8 cellular contexts compared by ENCODE assay signal in genomic region chr15:49045691-49046112, GRCh38. TPM values are rescaled to one million over a fixed set of nuclear protein-coding genes. Genes with fewer than 3 reads are reported as not detected.
A peak's percentile ranks its signal among the peaks of the same experiment; 100 is the strongest.
DNase-seq lines count a peak whose midpoint lies in the region; ATAC-seq and TF ChIP-seq lines count a peak whose summit lies in the region.

No MANE protein-coding gene starts in this region.

- peaks cover 31% of the 10 kb centered on the region; the same call in 1 of the 2 replicates for H4K20me1 ChIP-seq in OCI-LY3 (ENCODE audit: insufficient read depth, low read length)

- H3K27me3 ChIP-seq in OCI-LY3 (ENCODE audit: low read depth, low read length) = no peaks in the 10 kb centered on the region

- H3K9me3 Mint-ChIP-seq in stimulated activated naive CD8-positive, alpha-beta T cell treated with anti-CD3 and anti-CD28 coated beads, Interleukin-15, amount 100 ng/mL, for 72 hours = peaks cover 0 to 4% of the 10 kb centered on the region in 2 donors

- ATAC-seq in GM18502 (IDR thresholded peaks at IDR 0.05; ENCODE audit: poor library complexity, unreplicated experiment) (peak; percentile 45), HG02884 (IDR thresholded peaks at IDR 0.05; ENCODE audit: unreplicated experiment) (peak; percentile 47)
- peak; percentile 19 for ATAC-seq in stimulated activated naive CD8-positive, alpha-beta T cell treated with anti-CD3 and anti-CD28 coated beads, Interleukin-15, amount 100 ng/mL, for 72 hours

- peaks cover 50% of the 10 kb centered on the region for H3K79me2 ChIP-seq in OCI-LY3 (ENCODE audit: low read length)

- H3K4me2 ChIP-seq in OCI-LY3 (ENCODE audit: low read length) = peak overlapping the region; percentile 68

- H3K4me1 Mint-ChIP-seq in stimulated activated naive CD8-positive, alpha-beta T cell treated with anti-CD3 and anti-CD28 coated beads, Interleukin-15, amount 100 ng/mL, for 72 hours = peaks cover 28% of the 10 kb centered on the region

- H3K4me3 ChIP-seq in OCI-LY3 (ENCODE audit: low read length) = peak overlapping the region; percentile 96
- peak overlapping the region; percentile 79 to 87 for H3K4me3 ChIP-seq in cardiac fibroblast (replicated peaks in 1 of 2; ENCODE audit: low read depth in 2 of 2, low read length in 2 of 2)

- TF ChIP-seq CTCF in OCI-LY3 (IDR thresholded peaks at IDR 0.05; ENCODE audit: low read depth, low read length) (no peak), cardiac fibroblast (IDR thresholded peaks at IDR 0.05; ENCODE audit: low read depth, low read length) (no peak)

- peak overlapping the region; percentile 72 for H3K27ac ChIP-seq in OCI-LY3 (ENCODE audit: low read length)

- peaks cover 20% of the 10 kb centered on the region for H3K4me1 ChIP-seq in OCI-LY3 (ENCODE audit: low read length)

- no peaks in the 10 kb centered on the region for H3K36me3 ChIP-seq in OCI-LY3 (replicated peaks; ENCODE audit: low read depth, low read length)

- peak overlapping the region; percentile 4; the same call in 1 of the 2 replicates for H2AFZ ChIP-seq in OCI-LY3 (ENCODE audit: low read depth, low read length)

- H3K9me3 ChIP-seq in OCI-LY3 (ENCODE audit: insufficient read depth, low read length) = no peaks in the 10 kb centered on the region

- DNase-seq in AG20443 (ENCODE audit: low spot score) (peak; percentile 26), cardiac fibroblast (ENCODE audit: low read depth in 2 of 2) (peak; percentile 32 to 54), kidney tubule cell (ENCODE audit: low spot score) (peak; percentile 70), ureter (ENCODE audit: low spot score) (no peak)
- no peak for DNase-seq in stimulated activated naive CD8-positive, alpha-beta T cell treated with anti-CD3 and anti-CD28 coated beads, Interleukin-15, amount 100 ng/mL, for 72 hours

- H3K27me3 Mint-ChIP-seq in stimulated activated naive CD8-positive, alpha-beta T cell treated with anti-CD3 and anti-CD28 coated beads, Interleukin-15, amount 100 ng/mL, for 72 hours = no peaks in the 10 kb centered on the region

- peak overlapping the region; percentile 88 to 97 for H3K27ac Mint-ChIP-seq in stimulated activated naive CD8-positive, alpha-beta T cell treated with anti-CD3 and anti-CD28 coated beads, Interleukin-15, amount 100 ng/mL, for 72 hours

- peak overlapping the region; percentile 81 for H3K9ac ChIP-seq in OCI-LY3 (ENCODE audit: low read length)

- peak overlapping the region; percentile 98 to 99 for H3K4me3 Mint-ChIP-seq in stimulated activated naive CD8-positive, alpha-beta T cell treated with anti-CD3 and anti-CD28 coated beads, Interleukin-15, amount 100 ng/mL, for 72 hours

RNA-seq across cellular contexts. Expression of gene SECISBP2L, which starts 0.5 kb away (rescaled TPM):
- 72.3 TPM for total RNA-seq in ureter

Comparison
In these comparisons a context has a peak if more than half of its experiments do, and no peak if none do; other contexts are left out.
1. DNase-seq: peak in AG20443 (single experiment), cardiac fibroblast (2 of 2) and kidney tubule cell (single experiment); none in stimulated activated naive CD8-positive, alpha-beta T cell treated with anti-CD3 and anti-CD28 coated beads, Interleukin-15, amount 100 ng/mL, for 72 hours (0 of 2) and ureter (single experiment).
2. Peak in every context shown above with its lines, with median percentiles within 50 percentile points of each other: ATAC-seq.